In the genomic region with DNA sequence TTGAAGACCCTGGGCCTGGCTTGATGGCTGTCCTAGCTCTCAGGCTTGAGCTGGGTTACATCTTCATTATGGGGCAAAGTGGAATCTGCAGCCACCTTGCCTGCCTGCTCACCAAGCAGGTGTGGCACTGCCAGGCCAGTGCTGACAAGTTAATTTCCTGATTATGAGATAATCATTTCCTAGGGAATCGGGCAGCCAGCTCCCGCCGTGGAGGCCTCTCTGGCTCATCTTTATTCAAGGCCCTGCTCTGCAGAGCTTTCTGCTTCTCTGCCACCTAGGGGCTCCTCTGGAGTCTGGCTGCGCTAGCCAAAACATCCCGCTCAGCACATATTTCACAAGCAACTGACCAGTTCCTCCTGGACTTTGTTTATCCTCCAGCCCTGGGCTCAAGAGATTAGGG, we compare ENCODE assay signal across 1 cellular context.
TF ChIP-seq lines count a peak whose summit lies in the region.

No MANE protein-coding gene starts in this region.

TF ChIP-seq in K562, 482 proteins besides CTCF, POLR2A, EP300 and RAD21:
- TF ChIP-seq ZBTB5 (IDR thresholded peaks at IDR 0.05) (no peak), ZBTB49 (CRISPR knock-in tag; IDR thresholded peaks at IDR 0.05; ENCODE audit: borderline replicate concordance) (no peak), ETV6 (IDR thresholded peaks at IDR 0.05; ENCODE audit: borderline replicate concordance in 1 of 2, low read depth in 2 of 2, low read length in 1 of 2) (no peak), ETV6 (CRISPR knock-in tag; IDR thresholded peaks at IDR 0.05; ENCODE audit: borderline replicate concordance) (no peak), FOSL1 (tag; conservative IDR thresholded peaks at IDR 0.05) (no peak), TCF7 (IDR thresholded peaks at IDR 0.05; ENCODE audit: borderline replicate concordance) (no peak), ZNF263 (CRISPR knock-in tag; IDR thresholded peaks at IDR 0.05; ENCODE audit: borderline replicate concordance) (no peak), ZNF143 (CRISPR knock-in tag; IDR thresholded peaks at IDR 0.05) (no peak), ARID2 (IDR thresholded peaks at IDR 0.05) (no peak), RNF2 (IDR thresholded peaks at IDR 0.05) (no peak), LARP7 (IDR thresholded peaks at IDR 0.05) (no peak), PHF20 (IDR thresholded peaks at IDR 0.05; ENCODE audit: partially characterized antibody) (no peak), CBX5 (IDR thresholded peaks at IDR 0.05; ENCODE audit: borderline replicate concordance, low read depth) (no peak), SMAD3 (CRISPR knock-in tag; conservative IDR thresholded peaks at IDR 0.05) (no peak), TRIM28 (IDR thresholded peaks at IDR 0.05) (no peak), ARID4B (CRISPR knock-in tag; IDR thresholded peaks at IDR 0.05) (no peak)
